ENCODE assay signal across 8 cellular contexts in the genomic region with DNA sequence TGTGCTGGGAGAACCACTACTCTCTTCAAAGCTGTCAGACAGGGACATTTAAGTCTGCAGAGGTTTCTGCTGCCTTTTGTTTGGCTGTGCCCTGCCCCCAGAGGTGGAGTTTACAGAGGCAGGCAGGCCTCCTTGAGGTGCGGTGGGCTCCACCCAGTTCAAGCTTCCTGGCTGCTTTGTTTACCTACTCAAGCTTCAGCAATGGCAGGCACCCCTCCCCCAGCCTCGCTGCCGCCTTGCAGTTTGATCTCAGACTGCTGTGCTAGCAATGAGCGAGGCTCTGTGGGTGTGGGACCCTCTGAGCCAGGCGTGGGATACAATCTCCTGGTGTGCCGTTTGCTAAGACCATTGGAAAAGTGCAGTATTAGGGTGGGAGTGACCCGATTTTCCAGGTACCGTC.
A peak's percentile ranks its signal among the peaks of the same experiment; 100 is the strongest.
DNase-seq lines count a peak whose midpoint lies in the region; ATAC-seq and TF ChIP-seq lines count a peak whose summit lies in the region.
"Not testable (repeated sequence)": the region's sequence is repeated elsewhere in the genome, so short reads cannot be mapped to it uniquely, and the experiment has no call there.

No MANE protein-coding gene starts in this region.

- peaks cover 21 to 33% of the 10 kb centered on the region in 2 donors for H3K36me3 Mint-ChIP-seq in CD4-positive, alpha-beta memory T cell
- not testable (repeated sequence) for H3K36me3 Mint-ChIP-seq in IgD-negative memory B cell
- peaks cover 24% of the 10 kb centered on the region for H3K36me3 Mint-ChIP-seq in T-cell
- H3K36me3 Mint-ChIP-seq in activated CD4-positive, alpha-beta T cell treated with anti-CD3 and anti-CD28 coated beads, Interleukin-2, amount 10 ng/mL, durations not matched to agents 24 days and 14 days (ENCODE audit: low read depth) = peaks cover 24% of the 10 kb centered on the region
- peaks cover 22% of the 10 kb centered on the region for H3K36me3 Mint-ChIP-seq in activated T-helper 1 cell treated with anti-CD3 and anti-CD28 coated beads, Interleukin-12 subunit alpha, Interleukin-12 subunit beta, Interleukin-2, Interleukin-4 antibody, amounts not matched to agents 30 ng/mL and 10 ng/mL and 1 ng/mL, durations not matched to agents 14 hours and 24 hours and 36 hours (ENCODE audit: low read depth)

- intact Hi-C loops in CD4-positive, alpha-beta memory T cell (cut with micrococcal nuclease) = loop anchor here (2.0 to 5.0 kb wide), 3 partner anchors 38 to 53 kb away; no protein-coding TSS in a partner anchor
- intact Hi-C loops in activated CD4-positive, alpha-beta T cell treated with anti-CD3 and anti-CD28 coated beads, Interleukin-2, amount 10 ng/mL, durations not matched to agents 24 days and 14 days (cut with micrococcal nuclease) = loop anchor here (2.0 kb wide), 1 partner anchor 29 kb away; no protein-coding TSS in a partner anchor
- intact Hi-C loops in activated T-helper 1 cell treated with anti-CD3 and anti-CD28 coated beads, Interleukin-12 subunit alpha, Interleukin-12 subunit beta, Interleukin-2, Interleukin-4 antibody, amounts not matched to agents 30 ng/mL and 10 ng/mL and 1 ng/mL, durations not matched to agents 14 hours and 24 hours and 36 hours (cut with micrococcal nuclease); mucosa of descending colon (cut with DNase I, micrococcal nuclease); transverse colon (cut with DNase I; ENCODE audit: low total_unique reads): not testable (repeated sequence)

- TF ChIP-seq CTCF in mucosa of descending colon (IDR thresholded peaks at IDR 0.05); transverse colon (IDR thresholded peaks at IDR 0.05): not testable (repeated sequence)

- H3K4me1 Mint-ChIP-seq in CD4-positive, alpha-beta memory T cell = peaks cover 11 to 34% (median 23%) of the 10 kb centered on the region in 4 donors
- H3K4me1 Mint-ChIP-seq in IgD-negative memory B cell (peaks cover 16 to 32% (median 30%) of the 10 kb centered on the region in 3 donors), T-cell (peaks cover 21 to 29% (median 27%) of the 10 kb centered on the region in 3 donors)
- H3K4me1 Mint-ChIP-seq in activated CD4-positive, alpha-beta T cell treated with anti-CD3 and anti-CD28 coated beads, Interleukin-2, amount 10 ng/mL, durations not matched to agents 24 days and 14 days = peaks cover 30% of the 10 kb centered on the region
- peaks cover 38% of the 10 kb centered on the region for H3K4me1 Mint-ChIP-seq in activated T-helper 1 cell treated with anti-CD3 and anti-CD28 coated beads, Interleukin-12 subunit alpha, Interleukin-12 subunit beta, Interleukin-2, Interleukin-4 antibody, amounts not matched to agents 30 ng/mL and 10 ng/mL and 1 ng/mL, durations not matched to agents 14 hours and 24 hours and 36 hours (ENCODE audit: low read depth)

- H3K36me3 ChIP-seq in CD4-positive, alpha-beta memory T cell (ENCODE audit: insufficient read depth, low read length); mucosa of descending colon (ENCODE audit: low read depth); transverse colon: not testable (repeated sequence)

- CTCF ChIA-PET in CD4-positive, alpha-beta memory T cell (lab: Charles Lee; ENCODE audit: partially characterized antibody) = interaction anchor here (1.3 to 2.5 kb wide), 3 partner anchors 36 to 101 kb away, joined by 3 to 13 read pairs (median 3); no protein-coding TSS in a partner anchor
- CTCF ChIA-PET in T-cell (lab: Charles Lee) = not testable (repeated sequence)

- H3K27me3 Mint-ChIP-seq in CD4-positive, alpha-beta memory T cell; IgD-negative memory B cell; T-cell; activated CD4-positive, alpha-beta T cell treated with anti-CD3 and anti-CD28 coated beads, Interleukin-2, amount 10 ng/mL, durations not matched to agents 24 days and 14 days; activated T-helper 1 cell treated with anti-CD3 and anti-CD28 coated beads, Interleukin-12 subunit alpha, Interleukin-12 subunit beta, Interleukin-2, Interleukin-4 antibody, amounts not matched to agents 30 ng/mL and 10 ng/mL and 1 ng/mL, durations not matched to agents 14 hours and 24 hours and 36 hours (ENCODE audit: insufficient read depth): not testable (repeated sequence)

- peaks cover 15% of the 10 kb centered on the region for H3K4me1 ChIP-seq in CD4-positive, alpha-beta memory T cell (ENCODE audit: insufficient read depth, low read length)
- H3K4me1 ChIP-seq in mucosa of descending colon (ENCODE audit: low read depth); transverse colon: not testable (repeated sequence)

- in situ Hi-C loops in transverse colon (cut with MboI; ENCODE audit: low pct_ligation_motif_present in 1 of 4, low pct_unique_long_range_greater_than_20kb in 1 of 4, low sequenced_read_pairs in 3 of 4) = not testable (repeated sequence)

- ATAC-seq in T-cell (replicated peaks in 1 of 4); mucosa of descending colon: not testable (repeated sequence)

- POLR2A ChIA-PET in CD4-positive, alpha-beta memory T cell (lab: Charles Lee; ENCODE audit: partially characterized antibody) = interaction anchor here (1.5 to 2.5 kb wide), 4 partner anchors 9 to 44 kb away, joined by 3 to 15 read pairs (median 6); no protein-coding TSS in a partner anchor
- POLR2A ChIA-PET in T-cell (lab: Charles Lee) = not testable (repeated sequence)

- H3K9me3 Mint-ChIP-seq in CD4-positive, alpha-beta memory T cell = peaks cover 3 to 71% (median 41%) of the 10 kb centered on the region in 8 donors
- H3K9me3 Mint-ChIP-seq in IgD-negative memory B cell (peaks cover 0 to 16% (median 13%) of the 10 kb centered on the region in 3 donors), T-cell (peaks cover 2 to 44% (median 20%) of the 10 kb centered on the region in 3 donors)
- peaks cover 21% of the 10 kb centered on the region for H3K9me3 Mint-ChIP-seq in activated CD4-positive, alpha-beta T cell treated with anti-CD3 and anti-CD28 coated beads, Interleukin-2, amount 10 ng/mL, durations not matched to agents 24 days and 14 days
- H3K9me3 Mint-ChIP-seq in activated T-helper 1 cell treated with anti-CD3 and anti-CD28 coated beads, Interleukin-12 subunit alpha, Interleukin-12 subunit beta, Interleukin-2, Interleukin-4 antibody, amounts not matched to agents 30 ng/mL and 10 ng/mL and 1 ng/mL, durations not matched to agents 14 hours and 24 hours and 36 hours = peaks cover 44% of the 10 kb centered on the region

- H3K27ac Mint-ChIP-seq in CD4-positive, alpha-beta memory T cell = peak overlapping the region in 6 of 7 donors; percentile 10 to 76 (median 52)
- H3K27ac Mint-ChIP-seq in IgD-negative memory B cell (peak overlapping the region in 2 of 3 donors; percentile 76 to 89), T-cell (peak overlapping the region; percentile 73 to 89)
- H3K27ac Mint-ChIP-seq in activated CD4-positive, alpha-beta T cell treated with anti-CD3 and anti-CD28 coated beads, Interleukin-2, amount 10 ng/mL, durations not matched to agents 24 days and 14 days = peak overlapping the region; percentile 67
- peak overlapping the region; percentile 42 for H3K27ac Mint-ChIP-seq in activated T-helper 1 cell treated with anti-CD3 and anti-CD28 coated beads, Interleukin-12 subunit alpha, Interleukin-12 subunit beta, Interleukin-2, Interleukin-4 antibody, amounts not matched to agents 30 ng/mL and 10 ng/mL and 1 ng/mL, durations not matched to agents 14 hours and 24 hours and 36 hours

- not testable (repeated sequence) for H3K27me3 ChIP-seq in CD4-positive, alpha-beta memory T cell (ENCODE audit: insufficient read depth, low read length); transverse colon

- TF ChIP-seq POLR2A in transverse colon (IDR thresholded peaks at IDR 0.05) = not testable (repeated sequence)

- not testable (repeated sequence) for TF ChIP-seq EP300 in transverse colon (IDR thresholded peaks at IDR 0.05; ENCODE audit: low read depth)

- H3K27ac ChIP-seq in CD4-positive, alpha-beta memory T cell (ENCODE audit: low read depth, low read length); transverse colon: not testable (repeated sequence)

- not testable (repeated sequence) for H3K9me3 ChIP-seq in CD4-positive, alpha-beta memory T cell (ENCODE audit: control insufficient read depth in 1 of 2, low read length in 2 of 2); mucosa of descending colon; transverse colon

- H3K4me3 ChIP-seq in CD4-positive, alpha-beta memory T cell (ENCODE audit: low read length in 2 of 2); mucosa of descending colon; transverse colon: not testable (repeated sequence)

- DNase-seq in CD4-positive, alpha-beta memory T cell = peak; percentile 39 to 58 (median 56)
- DNase-seq in T-cell = peak in 33 of 34 experiments; percentile 1 to 77 (median 47)
- peak; percentile 89 for DNase-seq in activated CD4-positive, alpha-beta T cell treated with anti-CD3 and anti-CD28 coated beads, Interleukin-2, amount 10 ng/mL, durations not matched to agents 24 days and 14 days
- DNase-seq in activated T-helper 1 cell treated with anti-CD3 and anti-CD28 coated beads, Interleukin-12 subunit alpha, Interleukin-12 subunit beta, Interleukin-2, Interleukin-4 antibody, amounts not matched to agents 30 ng/mL and 10 ng/mL and 1 ng/mL, durations not matched to agents 14 hours and 24 hours and 36 hours (ENCODE audit: low spot score) = peak; percentile 54
- DNase-seq in central memory CD4-positive, alpha-beta T cell = peak; percentile 19
- DNase-seq in mucosa of descending colon = peak; percentile 50 to 73 (median 61)
- peak; percentile 48 for DNase-seq in transverse colon

- 79% methylated on average over 8 of the region's 8 CpGs; no CpG with 5 or more reads in 1 of the 2 donors for WGBS in transverse colon (ENCODE audit: low coverage in 1 of 2), 2 donors

- H3K4me3 Mint-ChIP-seq in CD4-positive, alpha-beta memory T cell = peak overlapping the region in 7 of 8 donors; percentile 51 to 74 (median 58)
- H3K4me3 Mint-ChIP-seq in IgD-negative memory B cell (peak overlapping the region; percentile 8 to 93 (median 72)), T-cell (peak overlapping the region; percentile 17 to 71 (median 25))
- H3K4me3 Mint-ChIP-seq in activated CD4-positive, alpha-beta T cell treated with anti-CD3 and anti-CD28 coated beads, Interleukin-2, amount 10 ng/mL, durations not matched to agents 24 days and 14 days = peak overlapping the region; percentile 29
- peak overlapping the region; percentile 35 for H3K4me3 Mint-ChIP-seq in activated T-helper 1 cell treated with anti-CD3 and anti-CD28 coated beads, Interleukin-12 subunit alpha, Interleukin-12 subunit beta, Interleukin-2, Interleukin-4 antibody, amounts not matched to agents 30 ng/mL and 10 ng/mL and 1 ng/mL, durations not matched to agents 14 hours and 24 hours and 36 hours

Comparison
In these comparisons a context has a peak if more than half of its experiments do, and no peak if none do; other contexts are left out.
1. DNase-seq: peak in every context shown above with its lines; median percentile 89 in activated CD4-positive, alpha-beta T cell treated with anti-CD3 and anti-CD28 coated beads, Interleukin-2, amount 10 ng/mL, durations not matched to agents 24 days and 14 days; 61 in mucosa of descending colon; 56 in CD4-positive, alpha-beta memory T cell; 54 in activated T-helper 1 cell treated with anti-CD3 and anti-CD28 coated beads, Interleukin-12 subunit alpha, Interleukin-12 subunit beta, Interleukin-2, Interleukin-4 antibody, amounts not matched to agents 30 ng/mL and 10 ng/mL and 1 ng/mL, durations not matched to agents 14 hours and 24 hours and 36 hours; 48 in transverse colon; 47 in T-cell; 19 in central memory CD4-positive, alpha-beta T cell.